Comparison of ENCODE assay signal across 34 cellular contexts in the genomic region with DNA sequence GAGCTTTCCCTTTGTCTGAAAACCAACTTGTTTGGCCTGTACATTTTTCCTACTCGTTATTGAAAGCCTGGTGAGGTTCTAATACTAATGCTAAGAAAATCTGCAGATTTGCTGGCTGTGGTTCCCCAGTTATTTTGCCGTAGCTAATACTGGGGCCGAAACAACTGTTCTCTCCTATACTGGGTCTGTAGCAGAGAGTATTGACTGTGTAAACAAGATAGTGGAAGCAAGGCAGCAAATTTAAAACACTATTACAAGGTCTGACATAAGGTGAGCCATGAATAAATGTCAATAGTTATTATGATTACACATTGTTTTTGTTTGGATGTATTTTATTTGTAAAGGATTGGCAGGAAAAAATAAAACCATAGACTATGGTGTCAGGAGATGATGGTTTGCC.
"Had no signal": no experiment of that assay in that cellular context is flagged by ENCODE, and none has a peak within 500 bp of the region (broad histone marks: within the 10 kb centered on the region; RNA-seq: fewer than 3 reads in every experiment).

No MANE protein-coding gene starts in this region.

- H3K27ac ChIP-seq: adrenal gland, ascending aorta, body of pancreas, brain microvascular endothelial cell, breast epithelium, cardiac muscle cell had no signal

- DNase-seq: activated effector memory CD4-positive, alpha-beta T cell treated with anti-CD3 and anti-CD28 coated beads, Interleukin-2, amount 50 U/mL, for 16 hours; activated effector memory CD4-positive, alpha-beta T cell treated with Interleukin-2 at 50 U/mL for 16 hours; activated gamma-delta T cell; activated gamma-delta T cell treated with Interleukin-2 at 50 U/mL for 16 hours; activated naive CD4-positive, alpha-beta T cell; activated naive CD4-positive, alpha-beta T cell treated with anti-CD3 and anti-CD28 coated beads for 36 hours; activated naive CD4-positive, alpha-beta T cell treated with anti-CD3 and anti-CD28 coated beads, Interleukin-2, amount 10 ng/mL, durations not matched to agents 7 days and 5 days; activated naive CD4-positive, alpha-beta T cell treated with anti-CD3 and anti-CD28 coated beads, Interleukin-2, amount 50 U/mL, for 16 hours; activated naive CD4-positive, alpha-beta T cell treated with Interleukin-2 at 50 U/mL for 16 hours; activated naive CD8-positive, alpha-beta T cell treated with anti-CD3 and anti-CD28 coated beads for 36 hours; activated naive CD8-positive, alpha-beta T cell treated with anti-CD3 and anti-CD28 coated beads, Interleukin-2, amount 10 ng/mL, durations not matched to agents 7 days and 5 days; activated naive CD8-positive, alpha-beta T cell treated with anti-CD3 and anti-CD28 coated beads, Interleukin-2, amount 50 U/mL, for 24 hours; activated T-cell treated with anti-CD3 and anti-CD28 coated beads, Interleukin-2, amount 50 U/mL, for 1 hour; activated T-cell treated with anti-CD3 and anti-CD28 coated beads, Interleukin-2, amount 50 U/mL, for 24 hours; activated T-cell treated with anti-CD3 and anti-CD28 coated beads, Interleukin-2, amount 50 U/mL, for 4 hours; activated T-cell treated with anti-CD3 and anti-CD28 coated beads, Interleukin-2, amount 50 U/mL, for 48 hours; activated T-cell treated with anti-CD3 and anti-CD28 coated beads, Interleukin-2, amount 50 U/mL, for 72 hours; adrenal gland; amniotic stem cell; amygdala; anterior cingulate cortex; aorta; body of pancreas; brain microvascular endothelial cell; caudate nucleus; central memory CD4-positive, alpha-beta T cell; cerebellar nuclear complex had no signal

- H3K36me3 ChIP-seq: adrenal gland, ascending aorta, brain microvascular endothelial cell, breast epithelium, cardiac muscle cell had no signal

- H3K4me1 ChIP-seq: adrenal gland, ascending aorta, body of pancreas, breast epithelium had no signal

- ATAC-seq: activated naive CD4-positive, alpha-beta T cell treated with anti-CD3 and anti-CD28 coated beads, Interleukin-2, amount 50 U/mL, for 72 hours; activated naive CD8-positive, alpha-beta T cell treated with anti-CD3 and anti-CD28 coated beads, Interleukin-2, amount 50 U/mL, for 24 hours; activated T-cell treated with anti-CD3 and anti-CD28 coated beads, Interleukin-2, amount 50 U/mL, for 4 hours; activated T-cell treated with anti-CD3 and anti-CD28 coated beads, Interleukin-2, amount 50 U/mL, for 72 hours; activated T-helper 17 cell treated with anti-CD3 and anti-CD28 coated beads, Interleukin-2, amount 50 U/mL, for 72 hours; body of pancreas had no signal

- H3K4me3 ChIP-seq: adrenal gland, ascending aorta, body of pancreas, breast epithelium, cardiac muscle cell had no signal

- FAIRE-seq: astrocyte, bronchial epithelial cell had no signal

- H3K27me3 ChIP-seq: adrenal gland, ascending aorta, body of pancreas, brain microvascular endothelial cell, breast epithelium, cardiac muscle cell had no signal

- H3K9me3 ChIP-seq: adrenal gland, ascending aorta, body of pancreas had no signal
